ENCODE assay signal across 17 cellular contexts in the genomic region with DNA sequence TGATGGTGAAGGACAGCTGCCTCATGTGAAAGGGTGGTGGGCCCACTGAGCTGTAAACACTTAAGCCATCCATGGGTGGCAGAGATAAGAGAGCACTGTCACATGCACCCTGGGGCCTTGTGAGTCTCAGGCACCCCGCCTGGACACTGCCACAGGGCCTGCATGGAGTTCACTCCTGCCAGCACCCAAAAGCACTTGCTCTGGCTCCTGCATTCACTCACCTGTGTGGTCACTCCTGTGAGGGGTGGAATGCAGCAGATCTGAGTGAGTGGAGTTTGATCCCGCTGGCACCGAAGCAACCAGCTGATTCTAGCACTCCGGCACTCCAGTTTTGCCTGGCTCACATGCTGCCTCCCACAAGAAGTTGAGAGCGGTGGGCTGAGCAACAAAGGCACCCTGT.
A peak's percentile ranks its signal among the peaks of the same experiment; 100 is the strongest.
DNase-seq lines count a peak whose midpoint lies in the region; ATAC-seq, FAIRE-seq and TF ChIP-seq lines count a peak whose summit lies in the region.
"Had no signal": no experiment of that assay in that cellular context is flagged by ENCODE, and none has a peak within 500 bp of the region (broad histone marks: within the 10 kb centered on the region; RNA-seq: fewer than 3 reads in every experiment).

No MANE protein-coding gene starts in this region.

- peak overlapping the region; percentile 42 for H3K27ac Mint-ChIP-seq in neural progenitor cell
- no peak overlapping the region for H3K27ac Mint-ChIP-seq in natural killer cell
- H3K27ac Mint-ChIP-seq: H9 had no signal

- in situ Hi-C loops in HepG2 (cut with HindIII; ENCODE audit: extremely low pct_ligation_motif_present, low pct_unique_long_range_greater_than_20kb) = no loop called here

- H3K9me3 Mint-ChIP-seq in neural progenitor cell (no peaks in the 10 kb centered on the region), natural killer cell (peaks cover 2 to 12% of the 10 kb centered on the region in 2 donors)
- H3K9me3 Mint-ChIP-seq: H9 had no signal

- H3K4me3 Mint-ChIP-seq in neural progenitor cell (no peak overlapping the region), natural killer cell (no peak overlapping the region)
- H3K4me3 Mint-ChIP-seq: H9 had no signal

- BruUV-seq in HepG2 (replicated peaks; lab: Mats Ljungman, UMichigan) = no TSS peak

- no peak overlapping the region for H2AFZ ChIP-seq in HepG2 (ENCODE audit: low read length)
- H2AFZ ChIP-seq in neural progenitor cell (replicated peaks) = peak overlapping the region; percentile 3

- no peak overlapping the region for H3K9ac ChIP-seq in HepG2 (ENCODE audit: insufficient read depth, low read depth, low read length)
- H3K9ac ChIP-seq in neural progenitor cell = no peak overlapping the region
- H3K9ac ChIP-seq: BLaER1, KMS-11 had no signal

- H3K4me2 ChIP-seq in HepG2 (ENCODE audit: low read depth, low read length) (no peak overlapping the region), neural progenitor cell (no peak overlapping the region)
- H3K4me2 ChIP-seq: BLaER1, KMS-11 had no signal

- no peak for TF ChIP-seq RAD21 in HepG2 (CRISPR knock-in tag; IDR thresholded peaks at IDR 0.05)

- no peaks in the 10 kb centered on the region for H3K4me1 ChIP-seq in right lobe of liver
- no peaks in the 10 kb centered on the region for H3K4me1 ChIP-seq in HepG2 (ENCODE audit: insufficient read depth, low read length)
- H3K4me1 ChIP-seq in neural progenitor cell = no peaks in the 10 kb centered on the region
- H3K4me1 ChIP-seq: BLaER1 had no signal

- FAIRE-seq in HepG2 (lab: Jason Lieb, UNC) = no peak
- FAIRE-seq: GM12878, GM18507 had no signal

- H3K79me2 ChIP-seq in HepG2 (ENCODE audit: insufficient read depth, low read length) = no peaks in the 10 kb centered on the region
- H3K79me2 ChIP-seq in neural progenitor cell (ENCODE audit: low read depth) = no peaks in the 10 kb centered on the region

- H3F3A ChIP-seq in neural progenitor cell (ENCODE audit: low read depth) = no peaks in the 10 kb centered on the region

- H3K9me3 ChIP-seq in right lobe of liver (no peaks in the 10 kb centered on the region), HepG2 (ENCODE audit: low read length) (peaks cover 72% of the 10 kb centered on the region), neural progenitor cell (ENCODE audit: low read depth) (no peaks in the 10 kb centered on the region)
- H3K9me3 ChIP-seq: BLaER1 had no signal

- WGBS in right lobe of liver (ENCODE audit: insufficient coverage, low coverage, low lambda C conversion rate, missing lambda C conversion rate) = 20% methylated on average over 1 of the region's 5 CpGs
- 0% methylated on average over 3 of the region's 5 CpGs for WGBS in HepG2 (ENCODE audit: low lambda C conversion rate)

- TF ChIP-seq EP300 in HepG2 (IDR thresholded peaks at IDR 0.05; ENCODE audit: low read depth in 2 of 2, low read length in 2 of 2) = no peak
- no peak for TF ChIP-seq EP300 in HepG2 (CRISPR knock-in tag; IDR thresholded peaks at IDR 0.05; ENCODE audit: borderline replicate concordance)

- H3K27me3 ChIP-seq in right lobe of liver (no peaks in the 10 kb centered on the region), HepG2 (ENCODE audit: control insufficient read depth in 1 of 2, insufficient read depth in 2 of 2, low read length in 2 of 2) (no peaks in the 10 kb centered on the region), neural progenitor cell (no peaks in the 10 kb centered on the region)
- H3K27me3 ChIP-seq: BLaER1 had no signal

- H3K36me3 Mint-ChIP-seq in neural progenitor cell = no peaks in the 10 kb centered on the region
- H3K36me3 Mint-ChIP-seq in natural killer cell = peaks cover 8% of the 10 kb centered on the region

- H3K27me3 Mint-ChIP-seq in neural progenitor cell (ENCODE audit: insufficient read depth, low read depth) (no peaks in the 10 kb centered on the region), natural killer cell (ENCODE audit: low read depth in 2 of 2) (no peaks in the 10 kb centered on the region)

- intact Hi-C loops in right lobe of liver (cut with DNase I) = no loop called here
- intact Hi-C loops in HepG2 (cut with micrococcal nuclease; ENCODE audit: unreplicated experiment) = no loop called here
- intact Hi-C loops in natural killer cell (cut with micrococcal nuclease) = no loop called here

- no peaks in the 10 kb centered on the region for H4K20me1 ChIP-seq in HepG2 (ENCODE audit: insufficient read depth, low read length)
- no peaks in the 10 kb centered on the region for H4K20me1 ChIP-seq in neural progenitor cell (ENCODE audit: low read depth)
- H4K20me1 ChIP-seq: BLaER1 had no signal

- H3K36me3 ChIP-seq in right lobe of liver (no peaks in the 10 kb centered on the region), HepG2 (replicated peaks in 1 of 2; ENCODE audit: control insufficient read depth in 1 of 2, insufficient read depth in 2 of 2, low read length in 2 of 2) (no peaks in the 10 kb centered on the region), neural progenitor cell (no peaks in the 10 kb centered on the region)
- H3K36me3 ChIP-seq: BLaER1 had no signal

- H3K4me1 Mint-ChIP-seq in neural progenitor cell (peaks cover 11% of the 10 kb centered on the region), natural killer cell (no peaks in the 10 kb centered on the region)
- H3K4me1 Mint-ChIP-seq: H9 had no signal

- no peak for TF ChIP-seq POLR2A in right lobe of liver (IDR thresholded peaks at IDR 0.05)
- TF ChIP-seq POLR2A in HepG2 (IDR thresholded peaks at IDR 0.05; ENCODE audit: insufficient read depth in 1 of 2, low read depth in 2 of 2, low read length in 2 of 2) = no peak

- peak; percentile 30 to 68 (median 38) for ATAC-seq in right lobe of liver
- ATAC-seq in HepG2 = no peak
- ATAC-seq in natural killer cell = no peak
- ATAC-seq: GM12878 had no signal

- no peak for TF ChIP-seq CTCF in right lobe of liver (IDR thresholded peaks at IDR 0.05)
- TF ChIP-seq CTCF in HepG2 (CRISPR knock-in tag; IDR thresholded peaks at IDR 0.05) = no peak
- TF ChIP-seq CTCF in neural progenitor cell (IDR thresholded peaks at IDR 0.05) = no peak
- no peak for TF ChIP-seq CTCF in natural killer cell (IDR thresholded peaks at IDR 0.05)

- peak in 1 of 3 donors; percentile 46 for DNase-seq in right lobe of liver
- DNase-seq in HepG2 (ENCODE audit: low spot score) = no peak
- DNase-seq in NCI-H69 (lab: John Stamatoyannopoulos, UW) = peak; percentile 21
- peak; percentile 17 for DNase-seq in neural progenitor cell (ENCODE audit: low spot score)
- DNase-seq in 8988T = no peak
- DNase-seq in natural killer cell = no peak
- no peak for DNase-seq in SIG-M5 treated with dmso at 0.1 percent for 504 hours (lab: John Stamatoyannopoulos, UW; ENCODE audit: unreplicated experiment)
- DNase-seq: DMS 273 treated with DMSO at 0.1 percent for 48 hours; H9; NCI-H2107; NCI-H524 treated with DMSO at 0.1 percent for 48 hours; NK-92 treated with Interleukin-12 subunit alpha and Interleukin-12 subunit beta, amount 100 ng/mL, for 24 hours had no signal

- POLR2A ChIA-PET in HepG2 (lab: Yijun Ruan, JAX) = no interaction called here

- no peak overlapping the region for H3K4me3 ChIP-seq in right lobe of liver
- no peak overlapping the region for H3K4me3 ChIP-seq in HepG2 (replicated peaks in 1 of 3; ENCODE audit: insufficient read depth in 1 of 3, low read depth in 2 of 3, low read length in 3 of 3)
- no peak overlapping the region for H3K4me3 ChIP-seq in neural progenitor cell
- H3K4me3 ChIP-seq: BLaER1, GM12878 had no signal

- CTCF ChIA-PET in HepG2 (lab: Yijun Ruan, JAX; ENCODE audit: low intra/inter-chr PET ratio, low total read pairs) = no interaction called here

- H3K27ac ChIP-seq in right lobe of liver (no peak overlapping the region), HepG2 (ENCODE audit: extremely low read length, insufficient read depth, low read length) (no peak overlapping the region), neural progenitor cell (no peak overlapping the region)
- H3K27ac ChIP-seq: BLaER1, KMS-11, RWPE1 had no signal

TF ChIP-seq in HepG2, 621 proteins besides CTCF, POLR2A, EP300 and RAD21 (continues in another document):
- TF ChIP-seq ZNF430 (CRISPR knock-in tag; IDR thresholded peaks at IDR 0.05) = no peak
- TF ChIP-seq, protein P1, sequence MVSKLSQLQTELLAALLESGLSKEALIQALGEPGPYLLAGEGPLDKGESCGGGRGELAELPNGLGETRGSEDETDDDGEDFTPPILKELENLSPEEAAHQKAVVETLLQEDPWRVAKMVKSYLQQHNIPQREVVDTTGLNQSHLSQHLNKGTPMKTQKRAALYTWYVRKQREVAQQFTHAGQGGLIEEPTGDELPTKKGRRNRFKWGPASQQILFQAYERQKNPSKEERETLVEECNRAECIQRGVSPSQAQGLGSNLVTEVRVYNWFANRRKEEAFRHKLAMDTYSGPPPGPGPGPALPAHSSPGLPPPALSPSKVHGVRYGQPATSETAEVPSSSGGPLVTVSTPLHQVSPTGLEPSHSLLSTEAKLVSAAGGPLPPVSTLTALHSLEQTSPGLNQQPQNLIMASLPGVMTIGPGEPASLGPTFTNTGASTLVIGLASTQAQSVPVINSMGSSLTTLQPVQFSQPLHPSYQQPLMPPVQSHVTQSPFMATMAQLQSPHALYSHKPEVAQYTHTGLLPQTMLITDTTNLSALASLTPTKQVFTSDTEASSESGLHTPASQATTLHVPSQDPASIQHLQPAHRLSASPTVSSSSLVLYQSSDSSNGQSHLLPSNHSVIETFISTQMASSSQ (IDR thresholded peaks at IDR 0.05; ENCODE audit: low read depth) = no peak
- TF ChIP-seq, protein P1 (CRISPR knock-in tag; IDR thresholded peaks at IDR 0.05; ENCODE audit: borderline replicate concordance) = no peak
- TF ChIP-seq, protein P2, sequence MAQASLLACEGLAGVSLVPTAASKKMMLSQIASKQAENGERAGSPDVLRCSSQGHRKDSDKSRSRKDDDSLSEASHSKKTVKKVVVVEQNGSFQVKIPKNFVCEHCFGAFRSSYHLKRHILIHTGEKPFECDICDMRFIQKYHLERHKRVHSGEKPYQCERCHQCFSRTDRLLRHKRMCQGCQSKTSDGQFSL (CRISPR knock-in tag; IDR thresholded peaks at IDR 0.05) = no peak
- TF ChIP-seq ZNF101 (CRISPR knock-in tag; IDR thresholded peaks at IDR 0.05; ENCODE audit: borderline replicate concordance, low read depth) = no peak
- TF ChIP-seq ZFYVE20 (CRISPR knock-in tag; IDR thresholded peaks at IDR 0.05; ENCODE audit: borderline replicate concordance, low read depth) = no peak
- no peak for TF ChIP-seq HOXA5 (CRISPR knock-in tag; IDR thresholded peaks at IDR 0.05)

Comparison
In these comparisons a context has a peak if more than half of its experiments do, and no peak if none do; other contexts are left out.
1. ATAC-seq: peak in right lobe of liver (4 of 4); none in HepG2 (single experiment) and natural killer cell (0 of 3).
2. DNase-seq: peak in NCI-H69 (single experiment) and neural progenitor cell (single experiment); none in HepG2 (single experiment), 8988T (single experiment), natural killer cell (single experiment) and SIG-M5 treated with dmso at 0.1 percent for 504 hours (single experiment).